ENCODE assay signal across 8 cellular contexts in genomic region chr2:24918326-24919099, GRCh38. TPM values are rescaled to one million over a fixed set of nuclear protein-coding genes. Genes with fewer than 3 reads are reported as not detected.
DNase-seq lines count a peak whose midpoint lies in the region; ATAC-seq and TF ChIP-seq lines count a peak whose summit lies in the region.

No MANE protein-coding gene starts in this region.

- DNase-seq in AG09309 (ENCODE audit: low read depth) (no peak), chondrocyte (ENCODE audit: low spot score) (no peak), natural killer cell (no peak), NK-92 (lab: John Stamatoyannopoulos, UW; ENCODE audit: unreplicated experiment) (no peak), left lobe of liver (ENCODE audit: low spot score) (no peak)

- no peak for TF ChIP-seq POLR2A in GM18505 (IDR thresholded peaks at IDR 0.05; ENCODE audit: borderline replicate concordance, extremely low read depth, insufficient read depth, insufficient read length)

- H3K4me3 Mint-ChIP-seq in IgD-negative memory B cell (peak overlapping the region; percentile 88 to 96 (median 91)), chondrocyte (ENCODE audit: unreplicated experiment) (peak overlapping the region; percentile 80), natural killer cell (peak overlapping the region; percentile 85)

- no peaks in the 10 kb centered on the region for H3K27me3 Mint-ChIP-seq in IgD-negative memory B cell
- H3K27me3 Mint-ChIP-seq in chondrocyte (ENCODE audit: low read depth): no peaks in the 10 kb centered on the region
- H3K27me3 Mint-ChIP-seq in natural killer cell (ENCODE audit: low read depth in 2 of 2): peaks cover 1 to 2% of the 10 kb centered on the region in 2 donors

- H3K4me3 ChIP-seq in AG09309 (ENCODE audit: control insufficient read depth, low read depth, low read length): peak overlapping the region; percentile 52

- peaks cover 11 to 19% (median 12%) of the 10 kb centered on the region in 3 donors for H3K4me1 Mint-ChIP-seq in IgD-negative memory B cell
- peaks cover 48% of the 10 kb centered on the region for H3K4me1 Mint-ChIP-seq in chondrocyte (ENCODE audit: low read depth)
- H3K4me1 Mint-ChIP-seq in natural killer cell: peaks cover 25 to 36% of the 10 kb centered on the region in 2 donors

- intact Hi-C loops in natural killer cell (cut with micrococcal nuclease): no loop called here

- peak overlapping the region in 1 of 3 donors; percentile 41 for H3K27ac Mint-ChIP-seq in IgD-negative memory B cell
- no peak overlapping the region for H3K27ac Mint-ChIP-seq in chondrocyte (ENCODE audit: unreplicated experiment)
- H3K27ac Mint-ChIP-seq in natural killer cell: peak overlapping the region in 1 of 2 donors; percentile 52

- ATAC-seq in natural killer cell (no peak), GM18505 (IDR thresholded peaks at IDR 0.05; ENCODE audit: unreplicated experiment) (no peak), HG03280 (IDR thresholded peaks at IDR 0.05; ENCODE audit: unreplicated experiment) (no peak), left lobe of liver (no peak)

- no peak for TF ChIP-seq CTCF in AG09309 (IDR thresholded peaks at IDR 0.05; ENCODE audit: control insufficient read depth, insufficient read depth, low read depth, low read length, missing control alignments)
- no peak for TF ChIP-seq CTCF in chondrocyte (IDR thresholded peaks at IDR 0.05)
- TF ChIP-seq CTCF in natural killer cell (IDR thresholded peaks at IDR 0.05): no peak

- no peaks in the 10 kb centered on the region for H3K36me3 Mint-ChIP-seq in IgD-negative memory B cell
- H3K36me3 Mint-ChIP-seq in chondrocyte (ENCODE audit: low read depth): peaks cover 4% of the 10 kb centered on the region
- H3K36me3 Mint-ChIP-seq in natural killer cell: no peaks in the 10 kb centered on the region

- H3K9me3 Mint-ChIP-seq in IgD-negative memory B cell (no peaks in the 10 kb centered on the region), chondrocyte (ENCODE audit: low read depth) (no peaks in the 10 kb centered on the region), natural killer cell (no peaks in the 10 kb centered on the region)

RNA-seq across cellular contexts. Expression of gene ADCY3, which starts 1.5 kb away (rescaled TPM):
- 25.9 TPM for polyA plus RNA-seq in IgD-negative memory B cell
- 57.5 to 69.3 TPM (median 62.6 TPM) in 3 replicates for total RNA-seq in chondrocyte
- 1 to 10 TPM; 5.4 to 9.2 (median 7.6) TPM for total RNA-seq in natural killer cell
- total RNA-seq in left lobe of liver: 4.2 TPM

RNA-seq across cellular contexts. Expression of gene DNAJC27, which starts 53.2 kb away (rescaled TPM):
- 4.9 TPM for polyA plus RNA-seq in IgD-negative memory B cell
- total RNA-seq in chondrocyte (3.8 to 4.9 TPM (median 4.0 TPM) in 3 replicates), natural killer cell (10 to 100 TPM; 14.1 to 19.7 (median 16.6) TPM), left lobe of liver (1.9 TPM)
